8 cellular contexts compared by ENCODE assay signal in genomic region chr11:64165842-64166635, GRCh38. TPM values are rescaled to one million over a fixed set of nuclear protein-coding genes. Genes with fewer than 3 reads are reported as not detected.
DNase-seq lines count a peak whose midpoint lies in the region; ATAC-seq, FAIRE-seq and TF ChIP-seq lines count a peak whose summit lies in the region.

A gene with protein sequence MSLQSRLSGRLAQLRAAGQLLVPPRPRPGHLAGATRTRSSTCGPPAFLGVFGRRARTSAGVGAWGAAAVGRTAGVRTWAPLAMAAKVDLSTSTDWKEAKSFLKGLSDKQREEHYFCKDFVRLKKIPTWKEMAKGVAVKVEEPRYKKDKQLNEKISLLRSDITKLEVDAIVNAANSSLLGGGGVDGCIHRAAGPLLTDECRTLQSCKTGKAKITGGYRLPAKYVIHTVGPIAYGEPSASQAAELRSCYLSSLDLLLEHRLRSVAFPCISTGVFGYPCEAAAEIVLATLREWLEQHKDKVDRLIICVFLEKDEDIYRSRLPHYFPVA (minus strand): TSS chr11:64166113. CDS start chr11:64165994, 119 bp downstream.

- peak within 1 kb of the TSS; percentile 88 for H3K4me3 Mint-ChIP-seq in nephron progenitor cell

- H3K4me1 Mint-ChIP-seq in nephron progenitor cell = peaks cover 25% of the 10 kb centered on the region

- H3K4me1 ChIP-seq in stomach = peaks cover 12 to 26% (median 25%) of the 10 kb centered on the region in 4 donors

- H3K9me3 ChIP-seq in KOPT-K1 (ENCODE audit: insufficient read depth, low read length, poor library complexity, severe bottlenecking) = no peaks in the 10 kb centered on the region
- no peaks in the 10 kb centered on the region for H3K9me3 ChIP-seq in stomach

- WGBS in stomach, 5 donors = 1 to 2% (median 1%) methylated on average over 23 to 92 of the region's 92 CpGs

- peak within 1 kb of the TSS; percentile 68 to 83 (median 82) for H3K4me3 ChIP-seq in stomach

- H3K36me3 ChIP-seq in KOPT-K1 (ENCODE audit: insufficient read depth, low read length) (no peaks in the 10 kb centered on the region), stomach (no peaks in the 10 kb centered on the region)

- H3K27me3 ChIP-seq in stomach = no peaks in the 10 kb centered on the region

- peaks cover 9% of the 10 kb centered on the region for H3K9me3 Mint-ChIP-seq in nephron progenitor cell

- peak within 1 kb of the TSS; percentile 61 for H3K27ac Mint-ChIP-seq in nephron progenitor cell

- H3K27me3 Mint-ChIP-seq in nephron progenitor cell (ENCODE audit: low read depth, poor library complexity) = peaks cover 6% of the 10 kb centered on the region

- TF ChIP-seq CTCF in D721Med (IDR thresholded peaks at IDR 0.05; ENCODE audit: insufficient read depth, missing control alignments) (no peak), nephron progenitor cell (IDR thresholded peaks at IDR 0.05) (no peak), stomach (IDR thresholded peaks at IDR 0.05) (no peak)

- no peak for TF ChIP-seq POLR2A in stomach (IDR thresholded peaks at IDR 0.05)

- H3K27ac ChIP-seq in KOPT-K1 (ENCODE audit: low read depth, low read length, poor library complexity, severe bottlenecking) (peak within 1 kb of the TSS; percentile 58), stomach (peak within 1 kb of the TSS; percentile 84 to 93 (median 85))

- TF ChIP-seq EP300 in stomach (IDR thresholded peaks at IDR 0.05) = no peak

- FAIRE-seq in D721Med (lab: Jason Lieb, UNC) = no peak

- peaks cover 13% of the 10 kb centered on the region for H3K36me3 Mint-ChIP-seq in nephron progenitor cell (ENCODE audit: low read depth)

- peak; percentile 80 for ATAC-seq in GM21723 (IDR thresholded peaks at IDR 0.05; ENCODE audit: unreplicated experiment)

- DNase-seq in D721Med (ENCODE audit: insufficient read length, low spot score) = peak; percentile 66
- peak; percentile 97 for DNase-seq in RPMI8226
- DNase-seq in activated effector memory CD4-positive, alpha-beta T cell treated with Interleukin-2 at 50 U/mL for 16 hours = peak; percentile 65
- DNase-seq in fibroblast of the conjunctiva (ENCODE audit: low read depth) = peak; percentile 51
- peak; percentile 80 for DNase-seq in nephron progenitor cell
- DNase-seq in stomach = peak; percentile 95

- intact Hi-C loops in stomach (cut with DNase I; ENCODE audit: low total_unique reads) = no loop called here

RNA-seq across cellular contexts. Expression of the gene that starts here (rescaled TPM):
- total RNA-seq in stomach = 10 to 100 TPM; 18.0 to 52.1 (median 41.2) TPM
- 100 to 1,000 TPM in 2 of 3 donors, 10 to 100 TPM in 1; 59.1 to 283 (median 156) TPM for polyA plus RNA-seq in stomach

Comparison
In these comparisons a context has a peak if more than half of its experiments do, and no peak if none do; other contexts are left out.
1. Peak in every context shown above with its lines: DNase-seq, ATAC-seq, H3K4me3 ChIP-seq and H3K27ac ChIP-seq.